In genomic region chr15:74053497-74053896, GRCh38 we compare ENCODE assay signal across 18 cellular contexts. TPM values are rescaled to one million over a fixed set of nuclear protein-coding genes. Genes with fewer than 3 reads are reported as not detected.
DNase-seq lines count a peak whose midpoint lies in the region; ATAC-seq and TF ChIP-seq lines count a peak whose summit lies in the region.
"Had no signal": no experiment of that assay in that cellular context is flagged by ENCODE, and none has a peak within 500 bp of the region (broad histone marks: within the 10 kb centered on the region; RNA-seq: fewer than 3 reads in every experiment).

No MANE protein-coding gene starts in this region.

- DNase-seq in HCT116 (ENCODE audit: low read depth, low spot score) = no peak
- no peak for DNase-seq in ascending aorta (ENCODE audit: low spot score in 2 of 2)
- DNase-seq in mesothelial cell of epicardium (ENCODE audit: low spot score in 2 of 2, unreplicated experiment in 2 of 2) = no peak
- DNase-seq in smooth muscle cell (lab: John Stamatoyannopoulos, UW; ENCODE audit: unreplicated experiment) = no peak
- DNase-seq in activated CD8-positive, alpha-beta memory T cell treated with anti-CD3 and anti-CD28 coated beads, Interleukin-2, amount 50 U/mL, for 48 hours = no peak
- no peak for DNase-seq in NCI-H526 treated with DMSO at 0.1 percent for 48 hours (lab: John Stamatoyannopoulos, UW)
- DNase-seq in activated CD4-positive, CD25-positive, alpha-beta regulatory T cell (lab: John Stamatoyannopoulos, UW) = no peak
- DNase-seq in GM19240 (ENCODE audit: insufficient read length, low spot score) = no peak
- DNase-seq: DMS153, GF-D8 had no signal

- TF ChIP-seq POLR2A in HCT116 (IDR thresholded peaks at IDR 0.05; ENCODE audit: borderline replicate concordance, extremely low read depth, insufficient read depth, insufficient read length) = no peak

- CTCF ChIA-PET in HCT116 (lab: Charles Lee) = interaction anchor here (0.7 to 5.3 kb wide), 11 partner anchors 9 to 322 kb away, joined by 4 to 90 read pairs (median 6); partner anchors contain the start of gene PML

- BruUV-seq in HCT116 (replicated peaks; lab: Mats Ljungman, UMichigan) = no TSS peak

- intact Hi-C loops in HCT116 (cut with micrococcal nuclease) = loop anchor here (5.0 kb wide), 1 partner anchor 249 kb away; no protein-coding TSS in a partner anchor
- intact Hi-C loops in ascending aorta (cut with DNase I) = loop anchor here (5.0 to 10.0 kb wide), 2 partner anchors 74 to 261 kb away; no protein-coding TSS in a partner anchor

- no peak for ATAC-seq in HCT116

- H4K20me1 ChIP-seq in HCT116 (ENCODE audit: insufficient read depth) (no peaks in the 10 kb centered on the region), smooth muscle cell (ENCODE audit: low read depth) (no peaks in the 10 kb centered on the region)

- no peaks in the 10 kb centered on the region for H3K36me3 Mint-ChIP-seq in mesothelial cell of epicardium

- no peak overlapping the region for H3K27ac ChIP-seq in HCT116 (ENCODE audit: low read depth, low read length)
- peak overlapping the region; percentile 94 to 97 for H3K27ac ChIP-seq in ascending aorta
- H3K27ac ChIP-seq in smooth muscle cell (ENCODE audit: low read depth) = no peak overlapping the region
- H3K27ac ChIP-seq: colonic mucosa, right atrium auricular region, SJSA1, VCaP had no signal

- no peaks in the 10 kb centered on the region for H3K79me2 ChIP-seq in HCT116 (ENCODE audit: insufficient read depth, low read length)
- H3K79me2 ChIP-seq in smooth muscle cell (ENCODE audit: low read depth) = no peaks in the 10 kb centered on the region

- H3K4me3 Mint-ChIP-seq in mesothelial cell of epicardium = no peak overlapping the region
- H3K4me3 Mint-ChIP-seq: CD8-positive, alpha-beta T cell had no signal

- no peak for TF ChIP-seq RAD21 in HCT116 (IDR thresholded peaks at IDR 0.05; ENCODE audit: low read depth)

- POLR2A ChIA-PET in HCT116 (lab: Charles Lee) = interaction anchor here (1.2 kb wide), 1 partner anchor 10 kb away, joined by 3 read pairs; no protein-coding TSS in a partner anchor

- H3K9me3 ChIP-seq in HCT116 (ENCODE audit: control insufficient read depth in 1 of 2, insufficient read depth in 1 of 2, low read depth in 1 of 2, low read length in 2 of 2) (no peaks in the 10 kb centered on the region), ascending aorta (no peaks in the 10 kb centered on the region), smooth muscle cell (replicated peaks; ENCODE audit: low read depth) (no peaks in the 10 kb centered on the region)
- H3K9me3 ChIP-seq: colonic mucosa, heart right ventricle, left ventricle myocardium inferior, right atrium auricular region had no signal

- H3K4me2 ChIP-seq in HCT116 (ENCODE audit: low read length) (peak overlapping the region; percentile 69), smooth muscle cell (peak overlapping the region; percentile 81)

- H3K4me1 ChIP-seq in HCT116 (ENCODE audit: control insufficient read depth in 1 of 2, insufficient read depth in 2 of 2, low read length in 2 of 2) = peaks cover 6 to 20% of the 10 kb centered on the region in 2 experiments; a peak in 3 of 4 replicates
- H3K4me1 ChIP-seq in ascending aorta = peaks cover 28 to 51% of the 10 kb centered on the region in 2 donors
- no peaks in the 10 kb centered on the region for H3K4me1 ChIP-seq in smooth muscle cell (ENCODE audit: low read depth)
- H3K4me1 ChIP-seq: colonic mucosa had no signal

- H3K4me3 ChIP-seq in HCT116 (replicated peaks in 1 of 2; ENCODE audit: low read depth in 1 of 2, low read length in 2 of 2) (no peak overlapping the region), ascending aorta (no peak overlapping the region), smooth muscle cell (no peak overlapping the region)
- H3K4me3 ChIP-seq: colonic mucosa, right atrium auricular region, SJSA1 had no signal

- H3K27me3 Mint-ChIP-seq in mesothelial cell of epicardium (ENCODE audit: low read depth) = peaks cover 34% of the 10 kb centered on the region
- H3K27me3 Mint-ChIP-seq: T-helper 17 cell had no signal

- TF ChIP-seq CTCF in HCT116 (IDR thresholded peaks at IDR 0.05 in 2 of 3, conservative IDR thresholded peaks at IDR 0.05 in 1 of 3; ENCODE audit: borderline replicate concordance in 1 of 3, insufficient read depth in 1 of 3, low read depth in 2 of 3, low read length in 2 of 3) = no peak
- TF ChIP-seq CTCF in ascending aorta (IDR thresholded peaks at IDR 0.05) = no peak
- peak; percentile 1 for TF ChIP-seq CTCF in mesothelial cell of epicardium (IDR thresholded peaks at IDR 0.05; ENCODE audit: unreplicated experiment)
- TF ChIP-seq CTCF in smooth muscle cell (IDR thresholded peaks at IDR 0.05; ENCODE audit: borderline replicate concordance, insufficient read depth, poor library complexity, severe bottlenecking) = no peak

- WGBS in smooth muscle cell (ENCODE audit: low lambda C conversion rate) = 84% methylated on average over 16 of the region's 16 CpGs

- H3K4me1 Mint-ChIP-seq in mesothelial cell of epicardium = peaks cover 15% of the 10 kb centered on the region

- no peaks in the 10 kb centered on the region for H3K9me2 ChIP-seq in HCT116 (ENCODE audit: insufficient read depth)

- H3K27me3 ChIP-seq in HCT116 (ENCODE audit: insufficient read depth, low read length) = no peaks in the 10 kb centered on the region
- H3K27me3 ChIP-seq in ascending aorta = no peaks in the 10 kb centered on the region
- no peaks in the 10 kb centered on the region for H3K27me3 ChIP-seq in smooth muscle cell (ENCODE audit: low read depth)
- H3K27me3 ChIP-seq: colonic mucosa, heart right ventricle, right atrium auricular region, SJSA1 had no signal

- H3K36me3 ChIP-seq in HCT116 (ENCODE audit: control insufficient read depth in 1 of 2, insufficient read depth in 2 of 2, low read length in 2 of 2) = no peaks in the 10 kb centered on the region
- no peaks in the 10 kb centered on the region for H3K36me3 ChIP-seq in ascending aorta
- H3K36me3 ChIP-seq in smooth muscle cell (ENCODE audit: low read depth) = no peaks in the 10 kb centered on the region
- H3K36me3 ChIP-seq: colonic mucosa, left ventricle myocardium inferior, right atrium auricular region, SJSA1 had no signal

- H3K9me3 Mint-ChIP-seq in mesothelial cell of epicardium = no peaks in the 10 kb centered on the region
- H3K9me3 Mint-ChIP-seq: CD8-positive, alpha-beta T cell had no signal

- no peak overlapping the region for H3K27ac Mint-ChIP-seq in mesothelial cell of epicardium
- H3K27ac Mint-ChIP-seq: CD8-positive, alpha-beta T cell; T-helper 17 cell had no signal

- H2AFZ ChIP-seq in HCT116 (ENCODE audit: low read depth, low read length, poor library complexity, severe bottlenecking) (peak overlapping the region; percentile 83), smooth muscle cell (ENCODE audit: low read depth) (no peak overlapping the region)

- RAD21 ChIA-PET in HCT116 (lab: Charles Lee; ENCODE audit: low non-redundant PET in 1 of 2, low total read pairs in 2 of 2, uncharacterized antibody in 2 of 2, unreplicated experiment in 2 of 2) = interaction anchor here (1.0 to 1.8 kb wide), 7 partner anchors 81 to 270 kb away, joined by 3 to 9 read pairs (median 6); no protein-coding TSS in a partner anchor

- H3F3A ChIP-seq in smooth muscle cell (ENCODE audit: low read depth) = peaks cover 7% of the 10 kb centered on the region

- H3K9ac ChIP-seq in HCT116 (ENCODE audit: low read length) = no peak overlapping the region
- no peak overlapping the region for H3K9ac ChIP-seq in smooth muscle cell (ENCODE audit: low read depth)

TF ChIP-seq in HCT116, 20 proteins besides CTCF, POLR2A, EP300 and RAD21:
- TF ChIP-seq YY1 (IDR thresholded peaks at IDR 0.05; ENCODE audit: extremely low read depth, insufficient replicate concordance, low read depth, low read length) (no peak), EZH2 (IDR thresholded peaks at IDR 0.05) (no peak), POLR2AphosphoS5 (IDR thresholded peaks at IDR 0.05; ENCODE audit: low read depth, low read length) (no peak)
- TF ChIP-seq, protein P1, sequence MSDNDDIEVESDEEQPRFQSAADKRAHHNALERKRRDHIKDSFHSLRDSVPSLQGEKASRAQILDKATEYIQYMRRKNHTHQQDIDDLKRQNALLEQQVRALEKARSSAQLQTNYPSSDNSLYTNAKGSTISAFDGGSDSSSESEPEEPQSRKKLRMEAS (IDR thresholded peaks at IDR 0.05) = no peak
- TF ChIP-seq, protein P2, sequence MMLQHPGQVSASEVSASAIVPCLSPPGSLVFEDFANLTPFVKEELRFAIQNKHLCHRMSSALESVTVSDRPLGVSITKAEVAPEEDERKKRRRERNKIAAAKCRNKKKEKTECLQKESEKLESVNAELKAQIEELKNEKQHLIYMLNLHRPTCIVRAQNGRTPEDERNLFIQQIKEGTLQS (IDR thresholded peaks at IDR 0.05) = no peak

RNA-seq across cellular contexts. Expression of gene GOLGA6A, which starts 28.9 kb away (rescaled TPM):
- total RNA-seq in HCT116 (2021; ENCODE audit: unreplicated experiment) (0.39 TPM), ascending aorta (not detected), mesothelial cell of epicardium (0.20 to 0.94 TPM (median 0.29 TPM) in 3 replicates), smooth muscle cell (0.09 and 0.13 TPM in 2 replicates)
- polyA plus RNA-seq in HCT116 (2012) = 0.04 and 0.06 TPM in 2 replicates
- 0.14 TPM in 1 of 2 replicates, not detected in the other for polyA plus RNA-seq in smooth muscle cell
- total RNA-seq: CD8-positive, alpha-beta T cell; colonic mucosa; heart right ventricle; left ventricle myocardium inferior; right atrium auricular region; SJSA1 had no signal
- polyA plus RNA-seq: heart right ventricle had no signal

RNA-seq across cellular contexts. Expression of gene PML, which starts 59.0 kb away (rescaled TPM):
- total RNA-seq in HCT116 (2021; ENCODE audit: unreplicated experiment) = 28.1 TPM
- polyA plus RNA-seq in HCT116 (2012) = 23.1 and 29.6 TPM in 2 replicates
- 227 TPM for total RNA-seq in ascending aorta
- 41.2 to 45.3 TPM (median 43.6 TPM) in 3 replicates for total RNA-seq in mesothelial cell of epicardium
- 21.6 and 34.1 TPM in 2 replicates for total RNA-seq in smooth muscle cell
- 33.7 and 39.4 TPM in 2 replicates for polyA plus RNA-seq in smooth muscle cell

Comparison
In these comparisons a context has a peak if more than half of its experiments do, and no peak if none do; other contexts are left out.
1. H3K27ac ChIP-seq: peak in ascending aorta (2 of 2); none in HCT116 (single experiment) and smooth muscle cell (single experiment).